ENCODE assay signal across 9 cellular contexts in genomic region chr6:157800420-157801237, GRCh38. TPM values are rescaled to one million over a fixed set of nuclear protein-coding genes. Genes with fewer than 3 reads are reported as not detected.
DNase-seq lines count a peak whose midpoint lies in the region; ATAC-seq and TF ChIP-seq lines count a peak whose summit lies in the region.
"Had no signal": no experiment of that assay in that cellular context is flagged by ENCODE, and none has a peak within 500 bp of the region (broad histone marks: within the 10 kb centered on the region; RNA-seq: fewer than 3 reads in every experiment).

No MANE protein-coding gene starts in this region.

- TF ChIP-seq EP300 in esophagus muscularis mucosa (IDR thresholded peaks at IDR 0.05): no peak

- H3K4me3 Mint-ChIP-seq in activated T-cell treated with anti-CD3 and anti-CD28 coated beads, Interleukin-2, amount 50 U/mL, for 4 hours: peak overlapping the region; percentile 0
- H3K4me3 Mint-ChIP-seq: neural crest cell had no signal

- no peaks in the 10 kb centered on the region for H3K27me3 Mint-ChIP-seq in activated T-cell treated with anti-CD3 and anti-CD28 coated beads, Interleukin-2, amount 50 U/mL, for 4 hours (ENCODE audit: low read depth)

- TF ChIP-seq CTCF in esophagus muscularis mucosa (IDR thresholded peaks at IDR 0.05) (no peak), adrenal gland (IDR thresholded peaks at IDR 0.05) (no peak)

- peaks cover 6% of the 10 kb centered on the region for H3K36me3 Mint-ChIP-seq in activated T-cell treated with anti-CD3 and anti-CD28 coated beads, Interleukin-2, amount 50 U/mL, for 4 hours (ENCODE audit: insufficient read depth)

- H3K9me3 Mint-ChIP-seq in activated T-cell treated with anti-CD3 and anti-CD28 coated beads, Interleukin-2, amount 50 U/mL, for 4 hours: peaks cover 13% of the 10 kb centered on the region
- H3K9me3 Mint-ChIP-seq: neural crest cell had no signal

- H3K4me1 ChIP-seq in esophagus muscularis mucosa (no peaks in the 10 kb centered on the region), adrenal gland (replicated peaks in 1 of 2) (peaks cover 0 to 6% of the 10 kb centered on the region in 2 donors)

- intact Hi-C loops in esophagus muscularis mucosa (cut with DNase I) (no loop called here), adrenal gland (cut with DNase I) (no loop called here)

- H3K4me3 ChIP-seq in esophagus muscularis mucosa (no peak overlapping the region), adrenal gland (no peak overlapping the region)

- H3K27me3 ChIP-seq in esophagus muscularis mucosa: no peaks in the 10 kb centered on the region
- no peaks in the 10 kb centered on the region for H3K27me3 ChIP-seq in adrenal gland

- peaks cover 42% of the 10 kb centered on the region for H3K4me1 Mint-ChIP-seq in activated T-cell treated with anti-CD3 and anti-CD28 coated beads, Interleukin-2, amount 50 U/mL, for 4 hours (ENCODE audit: low read depth)
- H3K4me1 Mint-ChIP-seq: neural crest cell had no signal

- H3K27ac ChIP-seq in esophagus muscularis mucosa (replicated peaks in 1 of 4) (no peak overlapping the region), adrenal gland (no peak overlapping the region)

- WGBS in esophagus muscularis mucosa: 91% methylated on average over 6 of the region's 6 CpGs
- 68 to 76% (median 73%) methylated on average over 6 of the region's 6 CpGs for WGBS in adrenal gland, 4 donors

- H3K9me3 ChIP-seq in esophagus muscularis mucosa (no peaks in the 10 kb centered on the region), adrenal gland (replicated peaks in 1 of 3) (no peaks in the 10 kb centered on the region)

- ATAC-seq in HG03095 (IDR thresholded peaks at IDR 0.05; ENCODE audit: unreplicated experiment): peak; percentile 95
- peak; percentile 84 to 87 for ATAC-seq in activated T-cell treated with anti-CD3 and anti-CD28 coated beads, Interleukin-2, amount 50 U/mL, for 4 hours

- DNase-seq in activated effector memory CD4-positive, alpha-beta T cell treated with anti-CD3 and anti-CD28 coated beads, Interleukin-2, amount 50 U/mL, for 16 hours: peak; percentile 68
- no peak for DNase-seq in activated effector memory CD4-positive, alpha-beta T cell treated with Interleukin-2 at 50 U/mL for 16 hours
- no peak for DNase-seq in activated T-cell treated with anti-CD3 and anti-CD28 coated beads, Interleukin-2, amount 50 U/mL, for 4 hours
- peak; percentile 47 for DNase-seq in stimulated activated CD8-positive, alpha-beta memory T cell treated with anti-CD3 and anti-CD28 coated beads, Interleukin-4, amount 100 ng/mL, for 48 hours
- DNase-seq in NCI-H1105 (lab: John Stamatoyannopoulos, UW) (no peak), esophagus muscularis mucosa (ENCODE audit: extremely low spot score) (no peak), adrenal gland (no peak)

- TF ChIP-seq POLR2A in esophagus muscularis mucosa (IDR thresholded peaks at IDR 0.05; ENCODE audit: low read depth) (no peak), adrenal gland (IDR thresholded peaks at IDR 0.05) (no peak)

- H3K36me3 ChIP-seq in esophagus muscularis mucosa: no peaks in the 10 kb centered on the region
- no peaks in the 10 kb centered on the region for H3K36me3 ChIP-seq in adrenal gland (replicated peaks in 1 of 2)

RNA-seq across cellular contexts. Expression of gene SNX9, which starts 22.4 kb away (rescaled TPM):
- 10 to 100 TPM; 39.0 to 52.5 (median 42.8) TPM for total RNA-seq in activated T-cell treated with anti-CD3 and anti-CD28 coated beads, Interleukin-2, amount 50 U/mL, for 4 hours
- total RNA-seq in esophagus muscularis mucosa: 10 to 100 TPM; 78.1 to 94.7 (median 85.1) TPM
- total RNA-seq in adrenal gland: 10 to 100 TPM; 42.2 to 59.6 (median 52.3) TPM
- polyA plus RNA-seq in adrenal gland: 10 to 100 TPM; 27.7 to 49.9 (median 38.1) TPM

Comparison
In these comparisons a context has a peak if more than half of its experiments do, and no peak if none do; other contexts are left out.
1. DNase-seq: peak in activated effector memory CD4-positive, alpha-beta T cell treated with anti-CD3 and anti-CD28 coated beads, Interleukin-2, amount 50 U/mL, for 16 hours (single experiment) and stimulated activated CD8-positive, alpha-beta memory T cell treated with anti-CD3 and anti-CD28 coated beads, Interleukin-4, amount 100 ng/mL, for 48 hours (single experiment); none in activated effector memory CD4-positive, alpha-beta T cell treated with Interleukin-2 at 50 U/mL for 16 hours (single experiment), activated T-cell treated with anti-CD3 and anti-CD28 coated beads, Interleukin-2, amount 50 U/mL, for 4 hours (single experiment), NCI-H1105 (single experiment), esophagus muscularis mucosa (single experiment) and adrenal gland (0 of 7).